Comparison of ENCODE assay signal across 13 cellular contexts in genomic region chrX:23811135-23811781, GRCh38. TPM values are rescaled to one million over a fixed set of nuclear protein-coding genes. Genes with fewer than 3 reads are reported as not detected.
DNase-seq lines count a peak whose midpoint lies in the region; ATAC-seq, FAIRE-seq and TF ChIP-seq lines count a peak whose summit lies in the region.
"Had no signal": no experiment of that assay in that cellular context is flagged by ENCODE, and none has a peak within 500 bp of the region (broad histone marks: within the 10 kb centered on the region; RNA-seq: fewer than 3 reads in every experiment).

No MANE protein-coding gene starts in this region.

- H3K36me3 ChIP-seq in endothelial cell of umbilical vein (ENCODE audit: control insufficient read depth in 2 of 2, extremely low read depth in 1 of 2, insufficient read depth in 2 of 2, low read length in 2 of 2) (no peaks in the 10 kb centered on the region), neural progenitor cell (no peaks in the 10 kb centered on the region)
- H3K36me3 ChIP-seq: Peyer's patch had no signal

- H3K4me3 Mint-ChIP-seq in neural progenitor cell (no peak overlapping the region), progenitor cell of endocrine pancreas (ENCODE audit: low read depth) (no peak overlapping the region)
- H3K4me3 Mint-ChIP-seq in CD4-positive, alpha-beta T cell: no peak overlapping the region
- H3K4me3 Mint-ChIP-seq: activated CD4-positive, alpha-beta T cell treated with anti-CD3 and anti-CD28 coated beads for 36 hours had no signal

- no peaks in the 10 kb centered on the region for H3K27me3 ChIP-seq in endothelial cell of umbilical vein (ENCODE audit: control insufficient read depth in 2 of 2, insufficient read depth in 2 of 2, low read length in 2 of 2)
- no peaks in the 10 kb centered on the region for H3K27me3 ChIP-seq in neural progenitor cell
- H3K27me3 ChIP-seq in CD4-positive, alpha-beta T cell (ENCODE audit: control insufficient read depth, insufficient read depth, low read length): no peaks in the 10 kb centered on the region
- H3K27me3 ChIP-seq: Peyer's patch had no signal

- intact Hi-C loops in endothelial cell of umbilical vein (cut with micrococcal nuclease): no loop called here
- intact Hi-C loops in CD4-positive, alpha-beta T cell (cut with DNase I, micrococcal nuclease): no loop called here

- H2AFZ ChIP-seq in endothelial cell of umbilical vein (ENCODE audit: low read depth, low read length) (peak overlapping the region; percentile 70), neural progenitor cell (replicated peaks) (peak overlapping the region; percentile 87)

- no peaks in the 10 kb centered on the region for H3K9me1 ChIP-seq in endothelial cell of umbilical vein (replicated peaks; ENCODE audit: control insufficient read depth, extremely low read depth, insufficient read depth, low read length)

- no peak for TF ChIP-seq POLR2A in endothelial cell of umbilical vein (IDR thresholded peaks at IDR 0.05; ENCODE audit: low read depth, low read length)

- H3K9ac ChIP-seq in endothelial cell of umbilical vein (replicated peaks; ENCODE audit: extremely low read depth, insufficient read depth, low read length): peak overlapping the region; percentile 31
- H3K9ac ChIP-seq in neural progenitor cell: no peak overlapping the region

- peaks cover 15% of the 10 kb centered on the region for H3K4me1 ChIP-seq in endothelial cell of umbilical vein (ENCODE audit: control insufficient read depth, extremely low read depth, insufficient read depth, low read length)
- H3K4me1 ChIP-seq in neural progenitor cell: peaks cover 17% of the 10 kb centered on the region
- H3K4me1 ChIP-seq: Peyer's patch had no signal

- no peaks in the 10 kb centered on the region for H3K9me3 ChIP-seq in endothelial cell of umbilical vein (replicated peaks; ENCODE audit: control insufficient read depth, insufficient read depth, low read length)
- no peaks in the 10 kb centered on the region for H3K9me3 ChIP-seq in neural progenitor cell (ENCODE audit: low read depth)
- no peaks in the 10 kb centered on the region for H3K9me3 ChIP-seq in CD4-positive, alpha-beta T cell (ENCODE audit: control insufficient read depth, low read length)
- H3K9me3 ChIP-seq: Peyer's patch had no signal

- no peak for ATAC-seq in CD4-positive, alpha-beta T cell (ENCODE audit: poor library complexity)
- no peak for ATAC-seq in GM21526 (IDR thresholded peaks at IDR 0.05; ENCODE audit: low FRiP score, unreplicated experiment)
- ATAC-seq: activated CD4-positive, alpha-beta T cell treated with anti-CD3 and anti-CD28 coated beads for 36 hours had no signal

- CTCF ChIA-PET in endothelial cell of umbilical vein (lab: Charles Lee): no interaction called here
- CTCF ChIA-PET in CD4-positive, alpha-beta T cell (lab: Charles Lee): no interaction called here

- peak overlapping the region in 1 of 3 experiments; percentile 35 for H3K4me3 ChIP-seq in endothelial cell of umbilical vein (replicated peaks in 1 of 3; ENCODE audit: insufficient read depth in 1 of 3, low read depth in 1 of 3, low read length in 3 of 3)
- no peak overlapping the region for H3K4me3 ChIP-seq in neural progenitor cell
- H3K4me3 ChIP-seq: Peyer's patch had no signal

- H3K79me2 ChIP-seq in endothelial cell of umbilical vein (ENCODE audit: control insufficient read depth, insufficient read depth, low read length): no peaks in the 10 kb centered on the region
- no peaks in the 10 kb centered on the region for H3K79me2 ChIP-seq in neural progenitor cell (ENCODE audit: low read depth)

- H3K4me1 Mint-ChIP-seq in neural progenitor cell: peaks cover 26% of the 10 kb centered on the region
- peaks cover 3% of the 10 kb centered on the region for H3K4me1 Mint-ChIP-seq in CD4-positive, alpha-beta T cell (ENCODE audit: low read depth)
- H3K4me1 Mint-ChIP-seq in progenitor cell of endocrine pancreas (ENCODE audit: low read depth): peaks cover 11% of the 10 kb centered on the region

- BruUV-seq in endothelial cell of umbilical vein (replicated peaks; lab: Mats Ljungman, UMichigan): no TSS peak

- H3K9me3 Mint-ChIP-seq in neural progenitor cell (peaks cover 2% of the 10 kb centered on the region), progenitor cell of endocrine pancreas (ENCODE audit: low read depth) (no peaks in the 10 kb centered on the region)
- no peaks in the 10 kb centered on the region for H3K9me3 Mint-ChIP-seq in CD4-positive, alpha-beta T cell

- peak; percentile 92 for FAIRE-seq in endothelial cell of umbilical vein (lab: Jason Lieb, UNC)
- FAIRE-seq: GM18507 had no signal

- H3K27ac ChIP-seq in endothelial cell of umbilical vein (ENCODE audit: insufficient read depth, low read depth, low read length) (peak overlapping the region; percentile 53), neural progenitor cell (no peak overlapping the region)
- H3K27ac ChIP-seq in CD4-positive, alpha-beta T cell (ENCODE audit: low read depth, low read length): no peak overlapping the region

- dilution Hi-C loops in endothelial cell of umbilical vein (cut with MboI; ENCODE audit: extremely low pct_ligation_motif_present, low sequenced_read_pairs): no loop called here

- H3K4me2 ChIP-seq in endothelial cell of umbilical vein (ENCODE audit: insufficient read depth, low read length) (peak overlapping the region; percentile 79), neural progenitor cell (no peak overlapping the region)

- H3K27ac Mint-ChIP-seq in neural progenitor cell (no peak overlapping the region), progenitor cell of endocrine pancreas (no peak overlapping the region)
- no peak overlapping the region for H3K27ac Mint-ChIP-seq in CD4-positive, alpha-beta T cell
- H3K27ac Mint-ChIP-seq: activated CD4-positive, alpha-beta T cell treated with anti-CD3 and anti-CD28 coated beads for 36 hours had no signal

- peak; percentile 37 for DNase-seq in COLO829 (ENCODE audit: low spot score)
- peak; percentile 86 for DNase-seq in NOMO-1 treated with dmso at 0.1 percent for 144 hours (lab: John Stamatoyannopoulos, UW; ENCODE audit: unreplicated experiment)
- DNase-seq in endothelial cell of umbilical vein (ENCODE audit: low read depth, low spot score): peak; percentile 77
- DNase-seq in neural progenitor cell (ENCODE audit: low spot score): no peak
- no peak for DNase-seq in CD4-positive, alpha-beta T cell
- DNase-seq in progenitor cell of endocrine pancreas (ENCODE audit: low spot score, unreplicated experiment): no peak
- no peak for DNase-seq in stimulated activated CD4-positive, alpha-beta T cell treated with anti-CD3 and anti-CD28 coated beads, Interleukin-12 subunit alpha, Interleukin-12 subunit beta, amount 100 ng/mL, for 4 hours
- DNase-seq: activated CD4-positive, alpha-beta T cell treated with anti-CD3 and anti-CD28 coated beads for 36 hours; mesendoderm; Peyer's patch; stimulated activated CD4-positive, alpha-beta T cell treated with anti-CD3 and anti-CD28 coated beads, Interleukin-15, amount 100 ng/mL, for 24 hours had no signal

- H3K36me3 Mint-ChIP-seq in neural progenitor cell (no peaks in the 10 kb centered on the region), progenitor cell of endocrine pancreas (ENCODE audit: insufficient read depth) (no peaks in the 10 kb centered on the region)
- no peaks in the 10 kb centered on the region for H3K36me3 Mint-ChIP-seq in CD4-positive, alpha-beta T cell (ENCODE audit: low read depth)

- peaks cover 15% of the 10 kb centered on the region for H3F3A ChIP-seq in neural progenitor cell (ENCODE audit: low read depth)

- POLR2A ChIA-PET in endothelial cell of umbilical vein (lab: Charles Lee): interaction anchor here (1.0 kb wide), 1 partner anchor 29 kb away, joined by 6 read pairs; the partner anchor contains the start of gene SAT1
- POLR2A ChIA-PET in CD4-positive, alpha-beta T cell (lab: Charles Lee): no interaction called here

- H4K20me1 ChIP-seq in endothelial cell of umbilical vein (replicated peaks; ENCODE audit: control insufficient read depth, extremely low read depth, insufficient read depth, low read length): no peaks in the 10 kb centered on the region
- no peaks in the 10 kb centered on the region for H4K20me1 ChIP-seq in neural progenitor cell (ENCODE audit: low read depth)

- no peaks in the 10 kb centered on the region for H3K27me3 Mint-ChIP-seq in neural progenitor cell (ENCODE audit: insufficient read depth, low read depth)
- no peaks in the 10 kb centered on the region for H3K27me3 Mint-ChIP-seq in CD4-positive, alpha-beta T cell
- no peaks in the 10 kb centered on the region for H3K27me3 Mint-ChIP-seq in progenitor cell of endocrine pancreas

- no peak for TF ChIP-seq CTCF in endothelial cell of umbilical vein (IDR thresholded peaks at IDR 0.05; ENCODE audit: extremely low read depth in 1 of 2, insufficient read depth in 1 of 2, low read depth in 1 of 2, low read length in 2 of 2)
- no peak for TF ChIP-seq CTCF in neural progenitor cell (IDR thresholded peaks at IDR 0.05)
- TF ChIP-seq CTCF in CD4-positive, alpha-beta T cell (IDR thresholded peaks at IDR 0.05): no peak
- TF ChIP-seq CTCF in progenitor cell of endocrine pancreas (IDR thresholded peaks at IDR 0.05; ENCODE audit: unreplicated experiment): no peak

TF ChIP-seq in endothelial cell of umbilical vein, 7 proteins besides CTCF, POLR2A, EP300 and RAD21 (continues in another document):
- no peak for TF ChIP-seq MAX (IDR thresholded peaks at IDR 0.05; ENCODE audit: insufficient read depth, insufficient read length)
- no peak for TF ChIP-seq FOS (IDR thresholded peaks at IDR 0.05; ENCODE audit: borderline replicate concordance, insufficient read depth, low read length)
- no peak for TF ChIP-seq GATA2 (IDR thresholded peaks at IDR 0.05; ENCODE audit: insufficient read depth, insufficient read length, low read depth, low read length)
- TF ChIP-seq MYC (IDR thresholded peaks at IDR 0.05; ENCODE audit: low read depth, low read length): no peak
- TF ChIP-seq POLR2AphosphoS5 (IDR thresholded peaks at IDR 0.05; ENCODE audit: insufficient read depth, low read depth, low read length): no peak
- no peak for TF ChIP-seq JUN (IDR thresholded peaks at IDR 0.05; ENCODE audit: borderline replicate concordance, insufficient read depth, insufficient read length, low read depth)

RNA-seq across cellular contexts. Expression of gene SAT1, which starts 28.3 kb away (rescaled TPM):
- total RNA-seq in endothelial cell of umbilical vein: 256 and 289 TPM in 2 replicates
- 264 and 526 TPM in 2 replicates for polyA plus RNA-seq in endothelial cell of umbilical vein
- 181 and 234 TPM in 2 replicates for polyA plus RNA-seq in endothelial cell of umbilical vein (2011; cell fraction: cytosol; rRNA removed)
- 3,716 and 6,543 TPM in 2 replicates for polyA plus RNA-seq in endothelial cell of umbilical vein (2011; cell fraction: nucleus; rRNA removed)
- 485 and 1,166 TPM in 2 replicates for polyA plus RNA-seq in endothelial cell of umbilical vein (2012)
- 186 and 341 TPM in 2 replicates for polyA minus RNA-seq in endothelial cell of umbilical vein
- polyA minus RNA-seq in endothelial cell of umbilical vein (2011; cell fraction: cytosol; rRNA and poly(A)+ RNA removed): 23.6 TPM
- polyA minus RNA-seq in endothelial cell of umbilical vein (2011; cell fraction: nucleus; rRNA and poly(A)+ RNA removed): 856 and 1,169 TPM in 2 replicates
- total RNA-seq in neural progenitor cell (ENCODE audit: low replicate concordance): 110 and 168 TPM in 2 replicates
- total RNA-seq in CD4-positive, alpha-beta T cell: 100 to 1,000 TPM; 305 to 312 TPM
- total RNA-seq in progenitor cell of endocrine pancreas: 193 and 242 TPM in 2 replicates

Comparison
In these comparisons a context has a peak if more than half of its experiments do, and no peak if none do; other contexts are left out.
1. DNase-seq: peak in COLO829 (single experiment), NOMO-1 treated with dmso at 0.1 percent for 144 hours (single experiment) and endothelial cell of umbilical vein (single experiment); none in neural progenitor cell (single experiment), CD4-positive, alpha-beta T cell (0 of 10), progenitor cell of endocrine pancreas (single experiment) and stimulated activated CD4-positive, alpha-beta T cell treated with anti-CD3 and anti-CD28 coated beads, Interleukin-12 subunit alpha, Interleukin-12 subunit beta, amount 100 ng/mL, for 4 hours (single experiment).